9 cellular contexts compared by ENCODE assay signal in genomic region chr20:36468149-36469000, GRCh38.
DNase-seq lines count a peak whose midpoint lies in the region; FAIRE-seq and TF ChIP-seq lines count a peak whose summit lies in the region.
"Had no signal": no experiment of that assay in that cellular context is flagged by ENCODE, and none has a peak within 500 bp of the region (broad histone marks: within the 10 kb centered on the region; RNA-seq: fewer than 3 reads in every experiment).

No MANE protein-coding gene starts in this region.

- H3K9ac ChIP-seq in H1 (replicated peaks in 1 of 4; ENCODE audit: extremely low read depth in 1 of 4, low read depth in 3 of 4, low read length in 3 of 4) = no peak overlapping the region

- DNase-seq in CD4-positive, alpha-beta memory T cell = no peak
- DNase-seq in NCI-H1694 (lab: John Stamatoyannopoulos, UW) = peak; percentile 84
- DNase-seq in H1 (ENCODE audit: low read depth in 1 of 2, low spot score in 2 of 2) = no peak
- DNase-seq in osteocyte (ENCODE audit: extremely low spot score, unreplicated experiment) = no peak
- no peak for DNase-seq in GM03348 (ENCODE audit: low spot score)
- no peak for DNase-seq in NOMO-1 treated with DMSO at 0.1 percent for 48 hours (lab: John Stamatoyannopoulos, UW; ENCODE audit: unreplicated experiment)
- DNase-seq in stimulated activated CD4-positive, alpha-beta T cell treated with anti-CD3 and anti-CD28 coated beads, Interleukin-4, amount 100 ng/mL, for 4 hours = no peak
- no peak for DNase-seq in MCF 10A (ENCODE audit: unreplicated experiment)

- no peaks in the 10 kb centered on the region for H3K27me3 ChIP-seq in CD4-positive, alpha-beta memory T cell (ENCODE audit: insufficient read depth, low read length)
- H3K27me3 ChIP-seq in H1 (replicated peaks in 1 of 4; ENCODE audit: control insufficient read depth in 3 of 4, extremely low read depth in 1 of 4, insufficient read depth in 3 of 4, low read length in 3 of 4) = no peaks in the 10 kb centered on the region

- no peak overlapping the region for H2BK15ac ChIP-seq in H1 (ENCODE audit: low read length)

- no peak overlapping the region for H4K91ac ChIP-seq in H1 (replicated peaks; ENCODE audit: insufficient read length, low read length)

- H3K4me3 Mint-ChIP-seq in CD4-positive, alpha-beta memory T cell = peak overlapping the region in 4 of 8 donors; percentile 26 to 82 (median 69)
- H3K4me3 Mint-ChIP-seq in osteocyte (ENCODE audit: unreplicated experiment) (no peak overlapping the region), MCF 10A (ENCODE audit: unreplicated experiment) (no peak overlapping the region)
- H3K4me3 Mint-ChIP-seq: dendritic cell treated with granulocyte-macrophage colony-stimulating factor and Interleukin-4, amounts not matched to agents 40 ng/mL and 50 ng/mL, for 4 days had no signal

- no TSS peak for BruUV-seq in MCF 10A (replicated peaks; lab: Mats Ljungman, UMichigan)

- H3K36me3 ChIP-seq in CD4-positive, alpha-beta memory T cell (ENCODE audit: insufficient read depth, low read length) = no peaks in the 10 kb centered on the region
- no peaks in the 10 kb centered on the region for H3K36me3 ChIP-seq in H1 (ENCODE audit: control insufficient read depth in 2 of 4, insufficient read depth in 4 of 4, low read length in 3 of 4)

- no peak for TF ChIP-seq POLR2A in H1 (IDR thresholded peaks at IDR 0.05; ENCODE audit: control extremely low read depth in 1 of 2, low read depth in 2 of 2, low read length in 2 of 2)

- H2AFZ ChIP-seq in H1 (ENCODE audit: low read length) = no peak overlapping the region

- H2BK20ac ChIP-seq in H1 (ENCODE audit: low read length) = no peak overlapping the region

- no peak overlapping the region for H3K4ac ChIP-seq in H1 (replicated peaks; ENCODE audit: insufficient read length, low read depth, low read length)

- H3K79me1 ChIP-seq in H1 (ENCODE audit: low read depth, low read length) = peaks cover 23% of the 10 kb centered on the region

- TF ChIP-seq CTCF in H1 (IDR thresholded peaks at IDR 0.05; ENCODE audit: control extremely low read depth in 1 of 3, insufficient read depth in 1 of 3, low read depth in 1 of 3, low read length in 3 of 3) (no peak), osteocyte (IDR thresholded peaks at IDR 0.05) (no peak), MCF 10A (IDR thresholded peaks at IDR 0.05; ENCODE audit: unreplicated experiment) (no peak)

- no peaks in the 10 kb centered on the region for H3K23me2 ChIP-seq in H1 (ENCODE audit: low read depth, low read length)

- no peak overlapping the region for H3K18ac ChIP-seq in H1 (ENCODE audit: extremely low read depth, low read length)

- CTCF ChIA-PET in CD4-positive, alpha-beta memory T cell (lab: Charles Lee; ENCODE audit: partially characterized antibody) = interaction anchor here (0.9 kb wide), 1 partner anchor 24 kb away, joined by 3 read pairs; no protein-coding TSS in a partner anchor
- CTCF ChIA-PET in H1 (lab: Charles Lee; ENCODE audit: partially characterized antibody) (interaction anchor here (1.1 to 5.7 kb wide), 4 partner anchors 9 to 301 kb away, joined by 3 to 28 read pairs (median 3); no protein-coding TSS in a partner anchor), MCF 10A (lab: Yijun Ruan, JAX) (no interaction called here)

- no peak overlapping the region for H3K56ac ChIP-seq in H1 (replicated peaks; ENCODE audit: insufficient read length, low read depth, low read length)

- peaks cover 17 to 76% of the 10 kb centered on the region in 2 experiments for H3K79me2 ChIP-seq in H1 (ENCODE audit: control insufficient read depth in 1 of 2, insufficient read depth in 2 of 2, low read length in 2 of 2)

- no peak overlapping the region for H4K5ac ChIP-seq in H1 (ENCODE audit: insufficient read length, low read depth, low read length)

- H3K14ac ChIP-seq in H1 (ENCODE audit: insufficient read length) = no peak overlapping the region

- peaks cover 28 to 37% of the 10 kb centered on the region in 2 experiments for H4K20me1 ChIP-seq in H1 (replicated peaks in 1 of 2; ENCODE audit: control insufficient read depth in 1 of 2, insufficient read depth in 2 of 2, low read length in 2 of 2)

- H2AK5ac ChIP-seq in H1 (ENCODE audit: low read depth, low read length) = no peak overlapping the region

- peaks cover 51 to 91% (median 77%) of the 10 kb centered on the region in 4 donors for H3K4me1 Mint-ChIP-seq in CD4-positive, alpha-beta memory T cell
- H3K4me1 Mint-ChIP-seq in osteocyte (ENCODE audit: unreplicated experiment) = peaks cover 93% of the 10 kb centered on the region
- peaks cover 33% of the 10 kb centered on the region for H3K4me1 Mint-ChIP-seq in MCF 10A (ENCODE audit: insufficient read depth, unreplicated experiment)

- POLR2A ChIA-PET in CD4-positive, alpha-beta memory T cell (lab: Charles Lee; ENCODE audit: partially characterized antibody) = interaction anchor here (1.2 kb wide), 1 partner anchor 24 kb away, joined by 4 read pairs; no protein-coding TSS in a partner anchor
- POLR2A ChIA-PET in H1 (lab: Charles Lee; ENCODE audit: partially characterized antibody) (interaction anchor here (1.0 to 1.7 kb wide), 3 partner anchors 12 to 30 kb away, joined by 3 read pairs; no protein-coding TSS in a partner anchor), MCF 10A (lab: Yijun Ruan, JAX) (no interaction called here)

- 0 out of 2 replicates have a peak overlapping the region, but pooled peaks have one; percentile 5 for H4K8ac ChIP-seq in H1 (ENCODE audit: extremely low read depth, insufficient read depth, low read length)

- no peak overlapping the region for H3K23ac ChIP-seq in H1 (ENCODE audit: insufficient read length)

- no peaks in the 10 kb centered on the region for H3K27me3 Mint-ChIP-seq in CD4-positive, alpha-beta memory T cell
- H3K27me3 Mint-ChIP-seq in osteocyte (ENCODE audit: unreplicated experiment) = no peaks in the 10 kb centered on the region
- no peaks in the 10 kb centered on the region for H3K27me3 Mint-ChIP-seq in MCF 10A (ENCODE audit: insufficient read depth, unreplicated experiment)
- H3K27me3 Mint-ChIP-seq: dendritic cell treated with granulocyte-macrophage colony-stimulating factor and Interleukin-4, amounts not matched to agents 40 ng/mL and 50 ng/mL, for 4 days had no signal

- H3K27ac Mint-ChIP-seq in CD4-positive, alpha-beta memory T cell = peak overlapping the region in 5 of 7 donors; percentile 53 to 99 (median 96)
- H3K27ac Mint-ChIP-seq in osteocyte (ENCODE audit: unreplicated experiment) (peak overlapping the region; percentile 96), MCF 10A (ENCODE audit: low read depth, unreplicated experiment) (no peak overlapping the region)

- TF ChIP-seq RAD21 in H1 (IDR thresholded peaks at IDR 0.05 in 1 of 2, conservative IDR thresholded peaks at IDR 0.05 in 1 of 2; ENCODE audit: low read depth in 2 of 2, low read length in 2 of 2) = no peak

- H3K27ac ChIP-seq in CD4-positive, alpha-beta memory T cell (ENCODE audit: low read depth, low read length) = peak overlapping the region; percentile 67
- no peak overlapping the region for H3K27ac ChIP-seq in H1 (ENCODE audit: low read depth, low read length)

- H2BK12ac ChIP-seq in H1 (ENCODE audit: low read depth, low read length) = no peak overlapping the region

- intact Hi-C loops in CD4-positive, alpha-beta memory T cell (cut with micrococcal nuclease) = no loop called here
- intact Hi-C loops in MCF 10A (cut with micrococcal nuclease) = no loop called here

- H2BK120ac ChIP-seq in H1 (replicated peaks; ENCODE audit: low read depth, low read length) = no peak overlapping the region

- H3K4me3 ChIP-seq in CD4-positive, alpha-beta memory T cell (ENCODE audit: low read length in 2 of 2) = peak overlapping the region in 1 of 2 donors; percentile 29
- H3K4me3 ChIP-seq in H1 (ENCODE audit: extremely low read depth in 1 of 4, insufficient read depth in 2 of 4, low read depth in 3 of 4, low read length in 4 of 4) = no peak overlapping the region

- H3K4me1 ChIP-seq in CD4-positive, alpha-beta memory T cell (ENCODE audit: insufficient read depth, low read length) = peaks cover 75% of the 10 kb centered on the region
- peaks cover 11 to 25% (median 12%) of the 10 kb centered on the region in 4 experiments for H3K4me1 ChIP-seq in H1 (replicated peaks in 1 of 4; ENCODE audit: control insufficient read depth in 3 of 4, insufficient read depth in 4 of 4, low read length in 3 of 4)

- 86% methylated on average over 10 of the region's 10 CpGs; no CpG with 5 or more reads in 1 of the 2 experiments for WGBS in H1 (ENCODE audit: extremely low coverage in 1 of 2, insufficient coverage in 1 of 2, insufficient read length in 1 of 2, insufficient replicate concordance in 2 of 2, low coverage in 1 of 2, low lambda C conversion rate in 2 of 2, missing lambda C conversion rate in 1 of 2), 2 experiments

- no peaks in the 10 kb centered on the region for H3K9me3 Mint-ChIP-seq in CD4-positive, alpha-beta memory T cell
- H3K9me3 Mint-ChIP-seq in osteocyte (ENCODE audit: unreplicated experiment) = no peaks in the 10 kb centered on the region
- no peaks in the 10 kb centered on the region for H3K9me3 Mint-ChIP-seq in MCF 10A (ENCODE audit: unreplicated experiment)
- H3K9me3 Mint-ChIP-seq: dendritic cell treated with granulocyte-macrophage colony-stimulating factor and Interleukin-4, amounts not matched to agents 40 ng/mL and 50 ng/mL, for 4 days had no signal

- TF ChIP-seq EP300 in H1 (IDR thresholded peaks at IDR 0.05; ENCODE audit: borderline replicate concordance in 1 of 2, low read depth in 2 of 2, low read length in 2 of 2) = no peak

- no peaks in the 10 kb centered on the region for H3K9me3 ChIP-seq in CD4-positive, alpha-beta memory T cell (ENCODE audit: control insufficient read depth in 1 of 2, low read length in 2 of 2)
- H3K9me3 ChIP-seq in H1 (ENCODE audit: insufficient read depth in 2 of 2, low read depth in 1 of 2, low read length in 1 of 2) = no peaks in the 10 kb centered on the region

- H3K4me2 ChIP-seq in H1 (ENCODE audit: insufficient read depth in 1 of 2, low read depth in 2 of 2, low read length in 2 of 2) = no peak overlapping the region

- H3K36me3 Mint-ChIP-seq in CD4-positive, alpha-beta memory T cell = peaks cover 0 to 7% of the 10 kb centered on the region in 2 donors
- H3K36me3 Mint-ChIP-seq in osteocyte (ENCODE audit: unreplicated experiment) (peaks cover 2% of the 10 kb centered on the region), MCF 10A (ENCODE audit: insufficient read depth, unreplicated experiment) (peaks cover 4% of the 10 kb centered on the region)

- FAIRE-seq in H1 (lab: Jason Lieb, UNC) = no peak

- no peak overlapping the region for H2BK5ac ChIP-seq in H1 (ENCODE audit: low read depth, low read length)

TF ChIP-seq in H1, 55 proteins besides CTCF, POLR2A, EP300 and RAD21 (continues in another document):
- TF ChIP-seq ATF3 (IDR thresholded peaks at IDR 0.05; ENCODE audit: insufficient read depth, low read depth, low read length) (no peak), GABPA (IDR thresholded peaks at IDR 0.05; ENCODE audit: borderline replicate concordance, insufficient read depth, low read length) (no peak), EGR1 (IDR thresholded peaks at IDR 0.05; ENCODE audit: borderline replicate concordance, low read depth, low read length) (no peak), CBX8 (IDR thresholded peaks at IDR 0.05; ENCODE audit: borderline replicate concordance, low read depth, low read length) (no peak)
